9 cellular contexts compared by ENCODE assay signal in genomic region chr11:19676508-19677379, GRCh38. TPM values are rescaled to one million over a fixed set of nuclear protein-coding genes. Genes with fewer than 3 reads are reported as not detected.
DNase-seq lines count a peak whose midpoint lies in the region; ATAC-seq and TF ChIP-seq lines count a peak whose summit lies in the region.
"Had no signal": no experiment of that assay in that cellular context is flagged by ENCODE, and none has a peak within 500 bp of the region (broad histone marks: within the 10 kb centered on the region; RNA-seq: fewer than 3 reads in every experiment).

No MANE protein-coding gene starts in this region.

- no TSS peak for BruUV-seq in A673 (replicated peaks; lab: Mats Ljungman, UMichigan)

- POLR2A ChIA-PET in A673 (lab: Charles Lee; ENCODE audit: low non-redundant PET), result no interaction called here

- H3K9me3 ChIP-seq in A673 (ENCODE audit: low read depth, low read length, poor library complexity, severe bottlenecking) (no peaks in the 10 kb centered on the region), esophagus squamous epithelium (no peaks in the 10 kb centered on the region), neural cell (ENCODE audit: low read length) (no peaks in the 10 kb centered on the region), MM.1S (replicated peaks; ENCODE audit: insufficient read depth, low read length) (no peaks in the 10 kb centered on the region)

- TF ChIP-seq CTCF in A673 (conservative IDR thresholded peaks at IDR 0.05; ENCODE audit: low read depth, low read length) (no peak), esophagus squamous epithelium (IDR thresholded peaks at IDR 0.05) (no peak), neural cell (IDR thresholded peaks at IDR 0.05; ENCODE audit: poor library complexity, severe bottlenecking) (no peak), MM.1S (IDR thresholded peaks at IDR 0.05; ENCODE audit: low read length) (no peak)

- DNase-seq in A673 (ENCODE audit: low spot score) (peak; percentile 61), NCI-H146 treated with DMSO at 0.1 percent for 48 hours (lab: John Stamatoyannopoulos, UW; ENCODE audit: unreplicated experiment) (peak; percentile 57), esophagus squamous epithelium (lab: John Stamatoyannopoulos, UW) (no peak), OCI-M1 (lab: John Stamatoyannopoulos, UW) (no peak), MM.1S (no peak)
- DNase-seq: NK-92 treated with Interleukin-12 subunit alpha and Interleukin-12 subunit beta, amount 100 ng/mL, for 24 hours had no signal

- H3K27me3 ChIP-seq in A673 (replicated peaks; ENCODE audit: insufficient read depth, low read depth, low read length, poor library complexity), result no peaks in the 10 kb centered on the region
- no peaks in the 10 kb centered on the region for H3K27me3 ChIP-seq in esophagus squamous epithelium
- no peaks in the 10 kb centered on the region for H3K27me3 ChIP-seq in neural cell (ENCODE audit: insufficient read depth, low read depth, low read length)
- H3K27me3 ChIP-seq in MM.1S (replicated peaks; ENCODE audit: insufficient read depth, low read length), result no peaks in the 10 kb centered on the region

- intact Hi-C loops in A673 (cut with micrococcal nuclease; ENCODE audit: unreplicated experiment), result no loop called here
- intact Hi-C loops in esophagus squamous epithelium (cut with DNase I), result no loop called here

- H3K79me2 ChIP-seq in neural cell (replicated peaks; ENCODE audit: insufficient read depth, low read length) (no peaks in the 10 kb centered on the region), MM.1S (ENCODE audit: low read length) (no peaks in the 10 kb centered on the region)

- H3K36me3 ChIP-seq in A673 (ENCODE audit: insufficient read depth, low read length, poor library complexity, severe bottlenecking), result no peaks in the 10 kb centered on the region
- H3K36me3 ChIP-seq in esophagus squamous epithelium, result no peaks in the 10 kb centered on the region
- no peaks in the 10 kb centered on the region for H3K36me3 ChIP-seq in neural cell (ENCODE audit: insufficient read depth, low read length)
- H3K36me3 ChIP-seq in MM.1S (replicated peaks; ENCODE audit: insufficient read depth, low read length), result no peaks in the 10 kb centered on the region

- H3K4me2 ChIP-seq in neural cell (ENCODE audit: low read length) (no peak overlapping the region), MM.1S (ENCODE audit: low read depth, low read length) (no peak overlapping the region)

- CTCF ChIA-PET in A673 (lab: Charles Lee), result no interaction called here

- H4K20me1 ChIP-seq in neural cell (ENCODE audit: insufficient read depth) (no peaks in the 10 kb centered on the region), MM.1S (ENCODE audit: insufficient read depth, low read length) (no peaks in the 10 kb centered on the region)

- H3K9me2 ChIP-seq in neural cell (ENCODE audit: insufficient read depth, low read length) (no peaks in the 10 kb centered on the region), MM.1S (replicated peaks; ENCODE audit: insufficient read depth, low read length) (no peaks in the 10 kb centered on the region)

- H3K4me1 ChIP-seq in A673 (ENCODE audit: insufficient read depth, low read length, poor library complexity, severe bottlenecking), result no peaks in the 10 kb centered on the region
- peaks cover 53 to 97% (median 80%) of the 10 kb centered on the region in 3 donors for H3K4me1 ChIP-seq in esophagus squamous epithelium
- no peaks in the 10 kb centered on the region for H3K4me1 ChIP-seq in MM.1S (ENCODE audit: low read length)

- H3K9ac ChIP-seq in neural cell (ENCODE audit: low read length), result no peak overlapping the region
- no peak overlapping the region for H3K9ac ChIP-seq in MM.1S (ENCODE audit: low read length)

- 70 to 79% methylated on average over 9 to 11 of the region's 15 CpGs for WGBS in esophagus squamous epithelium, 2 donors

- H3F3A ChIP-seq in neural cell (ENCODE audit: insufficient read depth, low read length, poor library complexity, severe bottlenecking) (no peaks in the 10 kb centered on the region), MM.1S (ENCODE audit: insufficient read depth, low read length) (no peaks in the 10 kb centered on the region)

- no peak for TF ChIP-seq POLR2A in esophagus squamous epithelium (IDR thresholded peaks at IDR 0.05)

- H2AFZ ChIP-seq in neural cell (ENCODE audit: low read depth, low read length), result no peak overlapping the region
- no peak overlapping the region for H2AFZ ChIP-seq in MM.1S (ENCODE audit: low read length)

- TF ChIP-seq RAD21 in neural cell (conservative IDR thresholded peaks at IDR 0.05), result no peak

- TF ChIP-seq EP300 in neural cell (conservative IDR thresholded peaks at IDR 0.05; ENCODE audit: poor library complexity, severe bottlenecking), result no peak

- no peak overlapping the region for H3K27ac ChIP-seq in A673 (ENCODE audit: low read depth, low read length, poor library complexity, severe bottlenecking)
- H3K27ac ChIP-seq in esophagus squamous epithelium, result peak overlapping the region; percentile 35 to 87 (median 82)
- H3K27ac ChIP-seq in neural cell (ENCODE audit: low read length), result no peak overlapping the region
- H3K27ac ChIP-seq in MM.1S (ENCODE audit: low read length), result no peak overlapping the region

- ATAC-seq in HG03135 (IDR thresholded peaks at IDR 0.05; ENCODE audit: unreplicated experiment) (no peak), GM18511 (IDR thresholded peaks at IDR 0.05; ENCODE audit: unreplicated experiment) (no peak)

- H3K4me3 ChIP-seq in A673 (ENCODE audit: low read depth, low read length, poor library complexity, severe bottlenecking), result no peak overlapping the region
- no peak overlapping the region for H3K4me3 ChIP-seq in esophagus squamous epithelium
- no peak overlapping the region for H3K4me3 ChIP-seq in neural cell (ENCODE audit: low read length)
- H3K4me3 ChIP-seq in MM.1S (ENCODE audit: low read length), result no peak overlapping the region

TF ChIP-seq in neural cell, 6 proteins besides CTCF, POLR2A, EP300 and RAD21:
- TF ChIP-seq MXI1 (conservative IDR thresholded peaks at IDR 0.05; ENCODE audit: poor library complexity, severe bottlenecking), result no peak
- no peak for TF ChIP-seq POLR2AphosphoS5 (IDR thresholded peaks at IDR 0.05)
- TF ChIP-seq EZH2 (IDR thresholded peaks at IDR 0.05; ENCODE audit: borderline replicate concordance, insufficient read depth, low read length, poor library complexity, severe bottlenecking), result no peak
- TF ChIP-seq REST (IDR thresholded peaks at IDR 0.05; ENCODE audit: borderline replicate concordance), result peak; percentile 63
- no peak for TF ChIP-seq SMC3 (conservative IDR thresholded peaks at IDR 0.05; ENCODE audit: poor library complexity)
- no peak for TF ChIP-seq TAF1 (IDR thresholded peaks at IDR 0.05; ENCODE audit: low read depth)

RNA-seq across cellular contexts. Expression of gene NAV2, which starts 35.9 kb away (rescaled TPM):
- total RNA-seq in A673 (2021) (0.07 TPM in 1 of 2 replicates, not detected in the other), esophagus squamous epithelium (10 to 100 TPM in 3 of 4 donors, 1 to 10 TPM in 1; 4.9 to 19.1 (median 14.6) TPM)
- polyA plus RNA-seq in neural cell, result 3.0 and 3.5 TPM in 2 replicates
- 6.3 and 12.0 TPM in 2 replicates for polyA minus RNA-seq in neural cell

Comparison
In these comparisons a context has a peak if more than half of its experiments do, and no peak if none do; other contexts are left out.
1. DNase-seq: peak in A673 (single experiment) and NCI-H146 treated with DMSO at 0.1 percent for 48 hours (single experiment); none in esophagus squamous epithelium (single experiment), OCI-M1 (single experiment) and MM.1S (single experiment).
2. H3K27ac ChIP-seq: peak in esophagus squamous epithelium (4 of 4); none in A673 (single experiment), neural cell (single experiment) and MM.1S (single experiment).